Comparison of ENCODE assay signal across 39 cellular contexts in genomic region chr3:33977227-33977626, GRCh38.
"Had no signal": no experiment of that assay in that cellular context is flagged by ENCODE, and none has a peak within 500 bp of the region (broad histone marks: within the 10 kb centered on the region; RNA-seq: fewer than 3 reads in every experiment).

No MANE protein-coding gene starts in this region.

- FAIRE-seq: astrocyte, bronchial epithelial cell, colon had no signal

- H3K27ac Mint-ChIP-seq: activated naive CD4-positive, alpha-beta T cell treated with anti-CD3 and anti-CD28 coated beads for 36 hours; activated naive CD4-positive, alpha-beta T cell treated with anti-CD3 and anti-CD28 coated beads, Interleukin-2, amount 10 ng/mL, durations not matched to agents 7 days and 5 days; activated naive CD4-positive, alpha-beta T cell treated with anti-CD3 and anti-CD28 coated beads, Interleukin-2, amount 50 U/mL, for 24 hours; activated naive CD4-positive, alpha-beta T cell treated with anti-CD3 and anti-CD28 coated beads, Interleukin-2, amount 50 U/mL, for 72 hours; activated naive CD8-positive, alpha-beta T cell; activated naive CD8-positive, alpha-beta T cell treated with anti-CD3 and anti-CD28 coated beads for 36 hours; activated naive CD8-positive, alpha-beta T cell treated with anti-CD3 and anti-CD28 coated beads, Interleukin-2, amount 10 ng/mL, durations not matched to agents 7 days and 5 days; activated naive CD8-positive, alpha-beta T cell treated with anti-CD3 and anti-CD28 coated beads, Interleukin-2, amount 50 U/mL, for 24 hours; activated T-cell treated with anti-CD3 and anti-CD28 coated beads, Interleukin-2, amount 50 U/mL, for 72 hours; activated T-helper 1 cell treated with anti-CD3 and anti-CD28 coated beads, Interleukin-12 subunit alpha, Interleukin-12 subunit beta, Interleukin-2, Interleukin-4 antibody, amounts not matched to agents 30 ng/mL and 10 ng/mL and 1 ng/mL, durations not matched to agents 14 hours and 24 hours and 36 hours; activated T-helper 17 cell treated with anti-CD3 and anti-CD28 coated beads, Interleukin-2, amount 50 U/mL, for 72 hours; activated T-helper 2 cell treated with anti-CD3 and anti-CD28 coated beads, Interferon-gamma antibody, Interleukin-2, Interleukin-4, amounts not matched to agents 10 μg/mL and 5 μg/mL and 100 μg/mL, durations not matched to agents 14 hours and 24 hours and 36 hours; brain had no signal

- ATAC-seq: activated naive CD4-positive, alpha-beta T cell treated with anti-CD3 and anti-CD28 coated beads, Interleukin-2, amount 50 U/mL, for 72 hours; activated naive CD8-positive, alpha-beta T cell treated with anti-CD3 and anti-CD28 coated beads, Interleukin-2, amount 50 U/mL, for 24 hours; activated T-cell treated with anti-CD3 and anti-CD28 coated beads, Interleukin-2, amount 50 U/mL, for 4 hours; activated T-cell treated with anti-CD3 and anti-CD28 coated beads, Interleukin-2, amount 50 U/mL, for 72 hours; activated T-helper 17 cell treated with anti-CD3 and anti-CD28 coated beads, Interleukin-2, amount 50 U/mL, for 72 hours; body of pancreas had no signal

- H3K4me3 ChIP-seq: adrenal gland, ascending aorta, body of pancreas, breast epithelium, cardiac muscle cell had no signal

- H3K27me3 ChIP-seq: adrenal gland, ascending aorta, body of pancreas, brain microvascular endothelial cell, breast epithelium, cardiac muscle cell had no signal

- H3K36me3 Mint-ChIP-seq: activated naive CD4-positive, alpha-beta T cell treated with anti-CD3 and anti-CD28 coated beads, Interleukin-2, amount 10 ng/mL, durations not matched to agents 7 days and 5 days; activated naive CD4-positive, alpha-beta T cell treated with anti-CD3 and anti-CD28 coated beads, Interleukin-2, amount 50 U/mL, for 24 hours; activated naive CD4-positive, alpha-beta T cell treated with anti-CD3 and anti-CD28 coated beads, Interleukin-2, amount 50 U/mL, for 72 hours; activated naive CD8-positive, alpha-beta T cell; activated naive CD8-positive, alpha-beta T cell treated with anti-CD3 and anti-CD28 coated beads for 36 hours; activated naive CD8-positive, alpha-beta T cell treated with anti-CD3 and anti-CD28 coated beads, Interleukin-2, amount 10 ng/mL, durations not matched to agents 7 days and 5 days; brain had no signal

- H3K27me3 Mint-ChIP-seq: activated naive CD4-positive, alpha-beta T cell treated with anti-CD3 and anti-CD28 coated beads, Interleukin-2, amount 10 ng/mL, durations not matched to agents 7 days and 5 days; activated naive CD4-positive, alpha-beta T cell treated with anti-CD3 and anti-CD28 coated beads, Interleukin-2, amount 50 U/mL, for 24 hours; activated naive CD8-positive, alpha-beta T cell; activated naive CD8-positive, alpha-beta T cell treated with anti-CD3 and anti-CD28 coated beads for 36 hours; activated naive CD8-positive, alpha-beta T cell treated with anti-CD3 and anti-CD28 coated beads, Interleukin-2, amount 10 ng/mL, durations not matched to agents 7 days and 5 days; activated naive CD8-positive, alpha-beta T cell treated with anti-CD3 and anti-CD28 coated beads, Interleukin-2, amount 50 U/mL, for 24 hours; brain had no signal

- DNase-seq: activated effector memory CD4-positive, alpha-beta T cell treated with anti-CD3 and anti-CD28 coated beads, Interleukin-2, amount 50 U/mL, for 16 hours; activated effector memory CD4-positive, alpha-beta T cell treated with Interleukin-2 at 50 U/mL for 16 hours; activated gamma-delta T cell; activated gamma-delta T cell treated with Interleukin-2 at 50 U/mL for 16 hours; activated naive CD4-positive, alpha-beta T cell; activated naive CD4-positive, alpha-beta T cell treated with anti-CD3 and anti-CD28 coated beads for 36 hours; activated naive CD4-positive, alpha-beta T cell treated with anti-CD3 and anti-CD28 coated beads, Interleukin-2, amount 10 ng/mL, durations not matched to agents 7 days and 5 days; activated naive CD4-positive, alpha-beta T cell treated with anti-CD3 and anti-CD28 coated beads, Interleukin-2, amount 50 U/mL, for 16 hours; activated naive CD4-positive, alpha-beta T cell treated with Interleukin-2 at 50 U/mL for 16 hours; activated naive CD8-positive, alpha-beta T cell treated with anti-CD3 and anti-CD28 coated beads for 36 hours; activated naive CD8-positive, alpha-beta T cell treated with anti-CD3 and anti-CD28 coated beads, Interleukin-2, amount 10 ng/mL, durations not matched to agents 7 days and 5 days; activated naive CD8-positive, alpha-beta T cell treated with anti-CD3 and anti-CD28 coated beads, Interleukin-2, amount 50 U/mL, for 24 hours; activated T-cell treated with anti-CD3 and anti-CD28 coated beads, Interleukin-2, amount 50 U/mL, for 4 hours; activated T-cell treated with anti-CD3 and anti-CD28 coated beads, Interleukin-2, amount 50 U/mL, for 48 hours; activated T-cell treated with anti-CD3 and anti-CD28 coated beads, Interleukin-2, amount 50 U/mL, for 72 hours; adrenal gland; amniotic stem cell; amygdala; anterior cingulate cortex; aorta; body of pancreas; brain microvascular endothelial cell; caudate nucleus; central memory CD4-positive, alpha-beta T cell; cerebellar nuclear complex had no signal

- H3K27ac ChIP-seq: adrenal gland, ascending aorta, body of pancreas, brain microvascular endothelial cell, breast epithelium, cardiac muscle cell had no signal

- H3K36me3 ChIP-seq: adrenal gland, ascending aorta, brain microvascular endothelial cell, breast epithelium, cardiac muscle cell had no signal

- H3K4me1 Mint-ChIP-seq: activated naive CD4-positive, alpha-beta T cell treated with anti-CD3 and anti-CD28 coated beads, Interleukin-2, amount 10 ng/mL, durations not matched to agents 7 days and 5 days; activated naive CD4-positive, alpha-beta T cell treated with anti-CD3 and anti-CD28 coated beads, Interleukin-2, amount 50 U/mL, for 24 hours; activated naive CD8-positive, alpha-beta T cell treated with anti-CD3 and anti-CD28 coated beads for 36 hours; activated naive CD8-positive, alpha-beta T cell treated with anti-CD3 and anti-CD28 coated beads, Interleukin-2, amount 10 ng/mL, durations not matched to agents 7 days and 5 days; activated naive CD8-positive, alpha-beta T cell treated with anti-CD3 and anti-CD28 coated beads, Interleukin-2, amount 50 U/mL, for 24 hours; activated T-helper 17 cell treated with anti-CD3 and anti-CD28 coated beads, Interleukin-2, amount 50 U/mL, for 72 hours; brain; central memory CD8-positive, alpha-beta T cell had no signal

- H3K4me1 ChIP-seq: adrenal gland, ascending aorta, body of pancreas, breast epithelium had no signal

- H3K9me3 ChIP-seq: adrenal gland, ascending aorta, body of pancreas, breast epithelium had no signal

- H3K9me3 Mint-ChIP-seq: activated naive CD4-positive, alpha-beta T cell treated with anti-CD3 and anti-CD28 coated beads for 36 hours; activated naive CD4-positive, alpha-beta T cell treated with anti-CD3 and anti-CD28 coated beads, Interleukin-2, amount 10 ng/mL, durations not matched to agents 7 days and 5 days; activated naive CD4-positive, alpha-beta T cell treated with anti-CD3 and anti-CD28 coated beads, Interleukin-2, amount 50 U/mL, for 24 hours; activated naive CD4-positive, alpha-beta T cell treated with anti-CD3 and anti-CD28 coated beads, Interleukin-2, amount 50 U/mL, for 72 hours; activated naive CD8-positive, alpha-beta T cell treated with anti-CD3 and anti-CD28 coated beads for 36 hours; activated naive CD8-positive, alpha-beta T cell treated with anti-CD3 and anti-CD28 coated beads, Interleukin-2, amount 50 U/mL, for 24 hours; activated T-cell treated with anti-CD3 and anti-CD28 coated beads, Interleukin-2, amount 50 U/mL, for 4 hours; activated T-cell treated with anti-CD3 and anti-CD28 coated beads, Interleukin-2, amount 50 U/mL, for 72 hours; activated T-helper 1 cell treated with anti-CD3 and anti-CD28 coated beads, Interleukin-12 subunit alpha, Interleukin-12 subunit beta, Interleukin-2, Interleukin-4 antibody, amounts not matched to agents 30 ng/mL and 10 ng/mL and 1 ng/mL, durations not matched to agents 14 hours and 24 hours and 36 hours; activated T-helper 17 cell treated with anti-CD3 and anti-CD28 coated beads, Interleukin-2, amount 50 U/mL, for 72 hours; activated T-helper 2 cell treated with anti-CD3 and anti-CD28 coated beads, Interferon-gamma antibody, Interleukin-2, Interleukin-4, amounts not matched to agents 10 μg/mL and 5 μg/mL and 100 μg/mL, durations not matched to agents 14 hours and 24 hours and 36 hours; central memory CD8-positive, alpha-beta T cell had no signal

- H3K4me3 Mint-ChIP-seq: activated naive CD4-positive, alpha-beta T cell treated with anti-CD3 and anti-CD28 coated beads for 36 hours; activated naive CD4-positive, alpha-beta T cell treated with anti-CD3 and anti-CD28 coated beads, Interleukin-2, amount 10 ng/mL, durations not matched to agents 7 days and 5 days; activated naive CD4-positive, alpha-beta T cell treated with anti-CD3 and anti-CD28 coated beads, Interleukin-2, amount 50 U/mL, for 24 hours; activated naive CD8-positive, alpha-beta T cell; activated naive CD8-positive, alpha-beta T cell treated with anti-CD3 and anti-CD28 coated beads for 36 hours; activated naive CD8-positive, alpha-beta T cell treated with anti-CD3 and anti-CD28 coated beads, Interleukin-2, amount 10 ng/mL, durations not matched to agents 7 days and 5 days; activated naive CD8-positive, alpha-beta T cell treated with anti-CD3 and anti-CD28 coated beads, Interleukin-2, amount 50 U/mL, for 24 hours; activated T-cell treated with anti-CD3 and anti-CD28 coated beads, Interleukin-2, amount 50 U/mL, for 4 hours; activated T-cell treated with anti-CD3 and anti-CD28 coated beads, Interleukin-2, amount 50 U/mL, for 72 hours; activated T-helper 1 cell treated with anti-CD3 and anti-CD28 coated beads, Interleukin-12 subunit alpha, Interleukin-12 subunit beta, Interleukin-2, Interleukin-4 antibody, amounts not matched to agents 30 ng/mL and 10 ng/mL and 1 ng/mL, durations not matched to agents 14 hours and 24 hours and 36 hours; activated T-helper 17 cell treated with anti-CD3 and anti-CD28 coated beads, Interleukin-2, amount 50 U/mL, for 72 hours; brain; central memory CD8-positive, alpha-beta T cell had no signal
